ENCODE assay signal across 5 cellular contexts in genomic region chr17:41055130-41055529, GRCh38. TPM values are rescaled to one million over a fixed set of nuclear protein-coding genes. Genes with fewer than 3 reads are reported as not detected.
"Had no signal": no experiment of that assay in that cellular context is flagged by ENCODE, and none has a peak within 500 bp of the region (broad histone marks: within the 10 kb centered on the region; RNA-seq: fewer than 3 reads in every experiment).

KRTAP2-2 (minus strand) TSS chr17:41055230; CDS start chr17:41055211, 19 bp downstream.

RNA-seq across cellular contexts. Expression of gene KRTAP2-2, which starts in this region (rescaled TPM):
- total RNA-seq: HepG2, HT-29, HT1080, K562 had no signal
- polyA plus RNA-seq: HepG2, IgD-negative memory B cell, K562 had no signal
